In genomic region chr12:581321-581720, GRCh38 we compare ENCODE assay signal across 19 cellular contexts.
"Had no signal": no experiment of that assay in that cellular context is flagged by ENCODE, and none has a peak within 500 bp of the region (broad histone marks: within the 10 kb centered on the region; RNA-seq: fewer than 3 reads in every experiment).

No MANE protein-coding gene starts in this region.

- H3K9me3 ChIP-seq: body of pancreas, ovary, tibial artery, uterus had no signal

- H3K27ac ChIP-seq: body of pancreas, epithelial cell of prostate, ovary, tibial artery, uterus had no signal

- H3K9me3 Mint-ChIP-seq: activated CD4-positive, alpha-beta memory T cell treated with anti-CD3 and anti-CD28 coated beads for 36 hours; activated T-helper 2 cell treated with anti-CD3 and anti-CD28 coated beads, Interferon-gamma antibody, Interleukin-2, Interleukin-4, amounts not matched to agents 10 μg/mL and 5 μg/mL and 100 μg/mL, durations not matched to agents 14 hours and 24 hours and 36 hours; naive thymus-derived CD8-positive, alpha-beta T cell had no signal

- H3K27ac Mint-ChIP-seq: activated CD4-positive, alpha-beta memory T cell treated with anti-CD3 and anti-CD28 coated beads for 36 hours; activated CD4-positive, alpha-beta T cell treated with anti-CD3 and anti-CD28 coated beads for 36 hours; activated CD8-positive, alpha-beta memory T cell treated with anti-CD3 and anti-CD28 coated beads, Interleukin-2, amount 10 ng/mL, durations not matched to agents 7 days and 5 days; activated T-helper 2 cell treated with anti-CD3 and anti-CD28 coated beads, Interferon-gamma antibody, Interleukin-2, Interleukin-4, amounts not matched to agents 10 μg/mL and 5 μg/mL and 100 μg/mL, durations not matched to agents 14 hours and 24 hours and 36 hours had no signal

- H3K4me1 ChIP-seq: uterus had no signal

- DNase-seq: activated CD4-positive, alpha-beta memory T cell treated with anti-CD3 and anti-CD28 coated beads for 36 hours; activated CD4-positive, alpha-beta T cell treated with anti-CD3 and anti-CD28 coated beads for 36 hours; activated CD8-positive, alpha-beta memory T cell treated with anti-CD3 and anti-CD28 coated beads, Interleukin-2, amount 10 ng/mL, durations not matched to agents 7 days and 5 days; activated naive CD4-positive, alpha-beta T cell treated with Interleukin-2 at 50 U/mL for 16 hours; activated T-cell treated with anti-CD3 and anti-CD28 coated beads, Interleukin-2, amount 50 U/mL, for 1 hour; body of pancreas; caudate nucleus; foreskin fibroblast; mesenchymal stem cell; naive thymus-derived CD8-positive, alpha-beta T cell; stimulated activated CD4-positive, alpha-beta T cell treated with anti-CD3 and anti-CD28 coated beads, Interleukin-12 subunit alpha, Interleukin-12 subunit beta, amount 100 ng/mL, for 4 hours; stimulated activated CD4-positive, alpha-beta T cell treated with anti-CD3 and anti-CD28 coated beads, Interleukin-1b, Interleukin-23, amount 100 ng/mL, for 48 hours; stimulated activated CD8-positive, alpha-beta memory T cell treated with anti-CD3 and anti-CD28 coated beads, Interleukin-4, amount 100 ng/mL, for 48 hours; stimulated activated naive CD4-positive, alpha-beta T cell had no signal

- ATAC-seq: activated CD4-positive, alpha-beta T cell treated with anti-CD3 and anti-CD28 coated beads for 36 hours; activated CD8-positive, alpha-beta memory T cell treated with anti-CD3 and anti-CD28 coated beads, Interleukin-2, amount 10 ng/mL, durations not matched to agents 7 days and 5 days; body of pancreas; naive thymus-derived CD8-positive, alpha-beta T cell had no signal

- H3K27me3 ChIP-seq: body of pancreas, ovary, tibial artery, uterus had no signal

- H3K36me3 ChIP-seq: ovary, tibial artery, uterus had no signal

- H3K36me3 Mint-ChIP-seq: activated CD4-positive, alpha-beta memory T cell treated with anti-CD3 and anti-CD28 coated beads for 36 hours; activated CD8-positive, alpha-beta memory T cell treated with anti-CD3 and anti-CD28 coated beads, Interleukin-2, amount 10 ng/mL, durations not matched to agents 7 days and 5 days; naive thymus-derived CD8-positive, alpha-beta T cell had no signal

- H3K4me3 Mint-ChIP-seq: activated CD4-positive, alpha-beta memory T cell treated with anti-CD3 and anti-CD28 coated beads for 36 hours; activated CD4-positive, alpha-beta T cell treated with anti-CD3 and anti-CD28 coated beads for 36 hours; activated CD8-positive, alpha-beta memory T cell treated with anti-CD3 and anti-CD28 coated beads, Interleukin-2, amount 10 ng/mL, durations not matched to agents 7 days and 5 days; naive thymus-derived CD8-positive, alpha-beta T cell had no signal

- H3K27me3 Mint-ChIP-seq: activated CD4-positive, alpha-beta memory T cell treated with anti-CD3 and anti-CD28 coated beads for 36 hours; activated CD4-positive, alpha-beta T cell treated with anti-CD3 and anti-CD28 coated beads for 36 hours; activated CD8-positive, alpha-beta memory T cell treated with anti-CD3 and anti-CD28 coated beads, Interleukin-2, amount 10 ng/mL, durations not matched to agents 7 days and 5 days had no signal

- H3K4me3 ChIP-seq: body of pancreas, ovary, tibial artery, uterus had no signal
